28 cellular contexts compared by ENCODE assay signal in genomic region chr14:34824826-34825225, GRCh38. TPM values are rescaled to one million over a fixed set of nuclear protein-coding genes. Genes with fewer than 3 reads are reported as not detected.
DNase-seq lines count a peak whose midpoint lies in the region; ATAC-seq and TF ChIP-seq lines count a peak whose summit lies in the region.
"Had no signal": no experiment of that assay in that cellular context is flagged by ENCODE, and none has a peak within 500 bp of the region (broad histone marks: within the 10 kb centered on the region; RNA-seq: fewer than 3 reads in every experiment).

No MANE protein-coding gene starts in this region.

- H3K27ac ChIP-seq in CD4-positive, alpha-beta T cell (ENCODE audit: low read depth, low read length): no peak overlapping the region
- H3K27ac ChIP-seq in naive thymus-derived CD4-positive, alpha-beta T cell (ENCODE audit: low read depth, low read length): no peak overlapping the region
- H3K27ac ChIP-seq: ascending aorta, heart right ventricle, lower lobe of right lung, psoas muscle, thoracic aorta had no signal

- intact Hi-C loops in activated CD4-positive, alpha-beta T cell treated with anti-CD3 and anti-CD28 coated beads for 36 hours (cut with DNase I, micrococcal nuclease): no loop called here
- intact Hi-C loops in CD4-positive, alpha-beta T cell (cut with DNase I, micrococcal nuclease): no loop called here
- intact Hi-C loops in activated T-helper 1 cell treated with anti-CD3 and anti-CD28 coated beads, Interleukin-12 subunit alpha, Interleukin-12 subunit beta, Interleukin-2, Interleukin-4 antibody, amounts not matched to agents 30 ng/mL and 10 ng/mL and 1 ng/mL, durations not matched to agents 14 hours and 24 hours and 36 hours (cut with micrococcal nuclease): no loop called here
- intact Hi-C loops in naive thymus-derived CD4-positive, alpha-beta T cell (cut with micrococcal nuclease): no loop called here

- no peaks in the 10 kb centered on the region for H3K9me3 Mint-ChIP-seq in activated CD4-positive, alpha-beta T cell treated with anti-CD3 and anti-CD28 coated beads for 36 hours (ENCODE audit: low read depth)
- H3K9me3 Mint-ChIP-seq in CD4-positive, alpha-beta T cell: no peaks in the 10 kb centered on the region
- no peaks in the 10 kb centered on the region for H3K9me3 Mint-ChIP-seq in activated T-helper 1 cell treated with anti-CD3 and anti-CD28 coated beads, Interleukin-12 subunit alpha, Interleukin-12 subunit beta, Interleukin-2, Interleukin-4 antibody, amounts not matched to agents 30 ng/mL and 10 ng/mL and 1 ng/mL, durations not matched to agents 14 hours and 24 hours and 36 hours
- H3K9me3 Mint-ChIP-seq in naive thymus-derived CD4-positive, alpha-beta T cell: peaks cover 0 to 2% (median 0%) of the 10 kb centered on the region in 11 donors
- H3K9me3 Mint-ChIP-seq: activated CD4-positive, alpha-beta memory T cell treated with anti-CD3 and anti-CD28 coated beads, Interleukin-2, amount 10 ng/mL, durations not matched to agents 7 days and 5 days; CD8-positive, alpha-beta memory T cell; effector memory CD8-positive, alpha-beta T cell had no signal

- no peaks in the 10 kb centered on the region for H3K4me1 ChIP-seq in naive thymus-derived CD4-positive, alpha-beta T cell (ENCODE audit: control insufficient read depth in 2 of 2, insufficient read depth in 2 of 2, low read length in 2 of 2)
- H3K4me1 ChIP-seq: ascending aorta, heart right ventricle, lower lobe of right lung, psoas muscle had no signal

- no peaks in the 10 kb centered on the region for H3K27me3 ChIP-seq in CD4-positive, alpha-beta T cell (ENCODE audit: control insufficient read depth, insufficient read depth, low read length)
- H3K27me3 ChIP-seq in naive thymus-derived CD4-positive, alpha-beta T cell (ENCODE audit: control insufficient read depth in 2 of 2, insufficient read depth in 2 of 2, low read length in 2 of 2): no peaks in the 10 kb centered on the region
- H3K27me3 ChIP-seq: ascending aorta, heart right ventricle had no signal

- TF ChIP-seq CTCF in CD4-positive, alpha-beta T cell (IDR thresholded peaks at IDR 0.05): no peak

- DNase-seq in activated CD4-positive, alpha-beta T cell treated with anti-CD3 and anti-CD28 coated beads for 36 hours: no peak
- DNase-seq in activated CD4-positive, alpha-beta T cell treated with anti-CD3 and anti-CD28 coated beads for 48 hours: no peak
- DNase-seq in CD4-positive, alpha-beta T cell: no peak
- DNase-seq in activated T-helper 1 cell treated with anti-CD3 and anti-CD28 coated beads, Interleukin-12 subunit alpha, Interleukin-12 subunit beta, Interleukin-2, Interleukin-4 antibody, amounts not matched to agents 30 ng/mL and 10 ng/mL and 1 ng/mL, durations not matched to agents 14 hours and 24 hours and 36 hours (ENCODE audit: low spot score): no peak
- no peak for DNase-seq in naive thymus-derived CD4-positive, alpha-beta T cell
- DNase-seq in pons (ENCODE audit: low spot score) (no peak), NCI-H510A treated with DMSO at 0.1 percent for 48 hours (lab: John Stamatoyannopoulos, UW) (no peak), NCI-H1436 treated with DMSO at 0.1 percent for 48 hours (lab: John Stamatoyannopoulos, UW) (no peak)
- DNase-seq: 8988T; activated CD4-positive, alpha-beta memory T cell treated with anti-CD3 and anti-CD28 coated beads, Interleukin-2, amount 10 ng/mL, durations not matched to agents 7 days and 5 days; activated naive CD4-positive, alpha-beta T cell treated with anti-CD3 and anti-CD28 coated beads, Interleukin-2, amount 50 U/mL, for 16 hours; CD8-positive, alpha-beta memory T cell; cortex of kidney; effector memory CD8-positive, alpha-beta T cell; foreskin melanocyte; GOT3; heart right ventricle; kidney glomerular epithelial cell; lower lobe of right lung; mucosa of descending colon; NCI-H1694 treated with DMSO at 0.1 percent for 48 hours; NCI-H524 treated with DMSO at 0.1 percent for 48 hours; psoas muscle; stimulated activated CD4-positive, alpha-beta T cell treated with anti-CD3 and anti-CD28 coated beads, Interleukin-15, amount 100 ng/mL, for 24 hours; stimulated activated naive CD8-positive, alpha-beta T cell treated with anti-CD3 and anti-CD28 coated beads, Interleukin-15, Interleukin-2, amounts not matched to agents 100 U/mL and 50 U/mL, for 24 hours had no signal

- H3K27me3 Mint-ChIP-seq in activated CD4-positive, alpha-beta T cell treated with anti-CD3 and anti-CD28 coated beads for 36 hours: no peaks in the 10 kb centered on the region
- H3K27me3 Mint-ChIP-seq in CD4-positive, alpha-beta T cell: no peaks in the 10 kb centered on the region
- no peaks in the 10 kb centered on the region for H3K27me3 Mint-ChIP-seq in activated T-helper 1 cell treated with anti-CD3 and anti-CD28 coated beads, Interleukin-12 subunit alpha, Interleukin-12 subunit beta, Interleukin-2, Interleukin-4 antibody, amounts not matched to agents 30 ng/mL and 10 ng/mL and 1 ng/mL, durations not matched to agents 14 hours and 24 hours and 36 hours (ENCODE audit: insufficient read depth)
- H3K27me3 Mint-ChIP-seq in naive thymus-derived CD4-positive, alpha-beta T cell: no peaks in the 10 kb centered on the region
- H3K27me3 Mint-ChIP-seq: activated CD4-positive, alpha-beta memory T cell treated with anti-CD3 and anti-CD28 coated beads, Interleukin-2, amount 10 ng/mL, durations not matched to agents 7 days and 5 days; CD8-positive, alpha-beta memory T cell; effector memory CD8-positive, alpha-beta T cell had no signal

- peaks cover 22% of the 10 kb centered on the region for H3K4me1 Mint-ChIP-seq in activated CD4-positive, alpha-beta T cell treated with anti-CD3 and anti-CD28 coated beads for 36 hours
- peaks cover 26% of the 10 kb centered on the region for H3K4me1 Mint-ChIP-seq in CD4-positive, alpha-beta T cell (ENCODE audit: low read depth)
- peaks cover 18% of the 10 kb centered on the region for H3K4me1 Mint-ChIP-seq in activated T-helper 1 cell treated with anti-CD3 and anti-CD28 coated beads, Interleukin-12 subunit alpha, Interleukin-12 subunit beta, Interleukin-2, Interleukin-4 antibody, amounts not matched to agents 30 ng/mL and 10 ng/mL and 1 ng/mL, durations not matched to agents 14 hours and 24 hours and 36 hours (ENCODE audit: low read depth)
- H3K4me1 Mint-ChIP-seq in naive thymus-derived CD4-positive, alpha-beta T cell: peaks cover 13 to 38% (median 23%) of the 10 kb centered on the region in 7 donors

- peak overlapping the region; percentile 38 for H3K27ac Mint-ChIP-seq in activated CD4-positive, alpha-beta T cell treated with anti-CD3 and anti-CD28 coated beads for 36 hours
- H3K27ac Mint-ChIP-seq in CD4-positive, alpha-beta T cell: peak overlapping the region; percentile 8
- peak overlapping the region; percentile 30 for H3K27ac Mint-ChIP-seq in activated T-helper 1 cell treated with anti-CD3 and anti-CD28 coated beads, Interleukin-12 subunit alpha, Interleukin-12 subunit beta, Interleukin-2, Interleukin-4 antibody, amounts not matched to agents 30 ng/mL and 10 ng/mL and 1 ng/mL, durations not matched to agents 14 hours and 24 hours and 36 hours
- H3K27ac Mint-ChIP-seq in naive thymus-derived CD4-positive, alpha-beta T cell: peak overlapping the region in 8 of 9 donors; percentile 29 to 75 (median 38)
- H3K27ac Mint-ChIP-seq: activated CD4-positive, alpha-beta memory T cell treated with anti-CD3 and anti-CD28 coated beads, Interleukin-2, amount 10 ng/mL, durations not matched to agents 7 days and 5 days had no signal

- peaks cover 3 to 32% (median 4%) of the 10 kb centered on the region in 3 experiments for H3K36me3 ChIP-seq in naive thymus-derived CD4-positive, alpha-beta T cell (ENCODE audit: control insufficient read depth in 2 of 3, insufficient read depth in 3 of 3, low read length in 3 of 3)
- H3K36me3 ChIP-seq: thoracic aorta had no signal

- POLR2A ChIA-PET in activated CD4-positive, alpha-beta T cell treated with anti-CD3 and anti-CD28 coated beads for 36 hours (lab: Charles Lee): no interaction called here
- POLR2A ChIA-PET in CD4-positive, alpha-beta T cell (lab: Charles Lee): no interaction called here
- POLR2A ChIA-PET in naive thymus-derived CD4-positive, alpha-beta T cell (lab: Charles Lee): interaction anchor here (0.9 kb wide), 1 partner anchor 31 kb away, joined by 3 read pairs; no protein-coding TSS in a partner anchor

- CTCF ChIA-PET in activated CD4-positive, alpha-beta T cell treated with anti-CD3 and anti-CD28 coated beads for 36 hours (lab: Charles Lee): interaction anchor here (1.0 kb wide), 2 partner anchors 9 to 40 kb away, joined by 3 read pairs; no protein-coding TSS in a partner anchor
- CTCF ChIA-PET in CD4-positive, alpha-beta T cell (lab: Charles Lee): interaction anchor here (1.3 to 1.5 kb wide), 2 partner anchors 74 to 102 kb away, joined by 3 read pairs; no protein-coding TSS in a partner anchor
- CTCF ChIA-PET in naive thymus-derived CD4-positive, alpha-beta T cell (lab: Charles Lee): interaction anchor here (0.6 kb wide), 1 partner anchor 256 kb away, joined by 11 read pairs; no protein-coding TSS in a partner anchor

- H3K9me3 ChIP-seq in CD4-positive, alpha-beta T cell (ENCODE audit: control insufficient read depth, low read length): no peaks in the 10 kb centered on the region
- no peaks in the 10 kb centered on the region for H3K9me3 ChIP-seq in naive thymus-derived CD4-positive, alpha-beta T cell (ENCODE audit: control insufficient read depth in 2 of 3, low read length in 3 of 3)
- H3K9me3 ChIP-seq: ascending aorta, heart right ventricle, lower lobe of right lung, mucosa of descending colon, psoas muscle, thoracic aorta had no signal

- H3K4me3 Mint-ChIP-seq in activated CD4-positive, alpha-beta T cell treated with anti-CD3 and anti-CD28 coated beads for 36 hours: no peak overlapping the region
- no peak overlapping the region for H3K4me3 Mint-ChIP-seq in CD4-positive, alpha-beta T cell
- no peak overlapping the region for H3K4me3 Mint-ChIP-seq in activated T-helper 1 cell treated with anti-CD3 and anti-CD28 coated beads, Interleukin-12 subunit alpha, Interleukin-12 subunit beta, Interleukin-2, Interleukin-4 antibody, amounts not matched to agents 30 ng/mL and 10 ng/mL and 1 ng/mL, durations not matched to agents 14 hours and 24 hours and 36 hours
- H3K4me3 Mint-ChIP-seq in naive thymus-derived CD4-positive, alpha-beta T cell: no peak overlapping the region
- H3K4me3 Mint-ChIP-seq: activated CD4-positive, alpha-beta memory T cell treated with anti-CD3 and anti-CD28 coated beads, Interleukin-2, amount 10 ng/mL, durations not matched to agents 7 days and 5 days; CD8-positive, alpha-beta memory T cell; effector memory CD8-positive, alpha-beta T cell had no signal

- H3K4me3 ChIP-seq in naive thymus-derived CD4-positive, alpha-beta T cell (ENCODE audit: low read length): no peak overlapping the region
- H3K4me3 ChIP-seq: ascending aorta, heart right ventricle, lower lobe of right lung, mucosa of descending colon, psoas muscle, thoracic aorta had no signal

- no peak for ATAC-seq in activated CD4-positive, alpha-beta T cell treated with anti-CD3 and anti-CD28 coated beads for 36 hours
- ATAC-seq in CD4-positive, alpha-beta T cell (ENCODE audit: poor library complexity): no peak
- ATAC-seq in naive thymus-derived CD4-positive, alpha-beta T cell: no peak
- ATAC-seq: activated CD4-positive, CD25-positive, alpha-beta regulatory T cell treated with anti-CD3 and anti-CD28 coated beads, Interleukin-2, amount 50 U/mL, for 24 hours; effector memory CD8-positive, alpha-beta T cell; heart right ventricle; mucosa of descending colon; psoas muscle; stimulated activated naive CD8-positive, alpha-beta T cell treated with anti-CD3 and anti-CD28 coated beads, Interleukin-15, Interleukin-2, amounts not matched to agents 100 U/mL and 50 U/mL, for 24 hours had no signal

- H3K36me3 Mint-ChIP-seq in activated CD4-positive, alpha-beta T cell treated with anti-CD3 and anti-CD28 coated beads for 36 hours (ENCODE audit: low read depth): peaks cover 55% of the 10 kb centered on the region
- peaks cover 77% of the 10 kb centered on the region for H3K36me3 Mint-ChIP-seq in CD4-positive, alpha-beta T cell (ENCODE audit: low read depth)
- peaks cover 43% of the 10 kb centered on the region for H3K36me3 Mint-ChIP-seq in activated T-helper 1 cell treated with anti-CD3 and anti-CD28 coated beads, Interleukin-12 subunit alpha, Interleukin-12 subunit beta, Interleukin-2, Interleukin-4 antibody, amounts not matched to agents 30 ng/mL and 10 ng/mL and 1 ng/mL, durations not matched to agents 14 hours and 24 hours and 36 hours (ENCODE audit: low read depth)
- H3K36me3 Mint-ChIP-seq in naive thymus-derived CD4-positive, alpha-beta T cell: peaks cover 10 to 59% (median 36%) of the 10 kb centered on the region in 5 donors

RNA-seq across cellular contexts. Expression of gene BAZ1A, which starts 50.3 kb away (rescaled TPM):
- 10 to 100 TPM; 53.9 to 75.2 TPM for total RNA-seq in activated CD4-positive, alpha-beta T cell treated with anti-CD3 and anti-CD28 coated beads for 36 hours
- total RNA-seq in CD4-positive, alpha-beta T cell: 10 to 100 TPM; 46.5 to 52.3 TPM
- 75.0 and 83.7 TPM in 2 replicates for total RNA-seq in activated T-helper 1 cell treated with anti-CD3 and anti-CD28 coated beads, Interleukin-12 subunit alpha, Interleukin-12 subunit beta, Interleukin-2, Interleukin-4 antibody, amounts not matched to agents 30 ng/mL and 10 ng/mL and 1 ng/mL, durations not matched to agents 14 hours and 24 hours and 36 hours
- total RNA-seq in naive thymus-derived CD4-positive, alpha-beta T cell: 10 to 100 TPM; 47.4 to 62.5 (median 53.3) TPM
- polyA plus RNA-seq in naive thymus-derived CD4-positive, alpha-beta T cell: 10 to 100 TPM; 10.3 to 14.1 TPM
